ENCODE assay signal across 10 cellular contexts in the genomic region with DNA sequence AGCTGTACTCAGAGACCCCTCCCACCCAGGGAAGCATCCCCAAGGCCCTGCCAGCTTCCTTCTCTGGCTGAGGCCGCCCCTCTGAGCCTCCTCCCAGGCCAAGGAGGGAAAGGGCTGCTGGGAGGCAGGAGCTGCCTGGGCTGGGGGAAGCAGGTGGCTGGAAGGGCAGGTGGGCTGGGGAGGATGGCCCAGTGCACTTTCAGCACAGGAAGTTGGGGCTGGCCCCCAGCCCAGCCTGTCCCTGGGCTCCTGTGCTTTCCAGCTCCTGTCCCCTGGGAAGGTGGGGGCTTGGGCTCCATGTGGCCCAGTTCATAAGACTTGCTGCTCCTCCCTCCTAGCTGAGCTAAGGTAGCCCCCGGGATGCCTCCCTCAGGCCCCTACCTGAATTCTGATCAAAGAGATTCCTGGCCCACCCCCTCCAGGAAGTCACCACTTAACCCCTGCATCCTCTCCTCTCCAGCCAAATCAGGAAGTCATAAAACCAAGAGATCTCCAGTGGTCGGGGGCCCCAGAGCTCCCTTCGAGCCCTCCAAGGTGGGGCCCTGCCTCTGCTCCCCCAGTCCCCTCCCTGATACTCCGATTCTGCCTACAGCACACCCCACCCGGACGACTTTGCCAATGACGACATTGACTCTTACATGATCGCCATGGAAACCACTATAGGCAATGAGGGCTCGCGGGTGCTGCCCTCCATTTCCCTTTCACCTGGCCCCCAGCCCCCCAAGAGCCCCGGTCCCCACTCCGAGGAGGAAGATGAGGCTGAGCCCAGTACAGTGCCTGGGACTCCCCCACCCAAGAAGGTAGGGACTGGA. TPM values are rescaled to one million over a fixed set of nuclear protein-coding genes. Genes with fewer than 3 reads are reported as not detected.
DNase-seq lines count a peak whose midpoint lies in the region; ATAC-seq and TF ChIP-seq lines count a peak whose summit lies in the region.
"Had no signal": no experiment of that assay in that cellular context is flagged by ENCODE, and none has a peak within 500 bp of the region (broad histone marks: within the 10 kb centered on the region; RNA-seq: fewer than 3 reads in every experiment).

No MANE protein-coding gene starts in this region.

- H3K27ac Mint-ChIP-seq in activated naive CD4-positive, alpha-beta T cell treated with anti-CD3 and anti-CD28 coated beads for 36 hours = peak overlapping the region; percentile 87
- peak overlapping the region; percentile 38 to 89 for H3K27ac Mint-ChIP-seq in activated naive CD4-positive, alpha-beta T cell treated with anti-CD3 and anti-CD28 coated beads, Interleukin-2, amount 50 U/mL, for 72 hours
- H3K27ac Mint-ChIP-seq: memory B cell had no signal

- intact Hi-C loops in activated naive CD4-positive, alpha-beta T cell treated with anti-CD3 and anti-CD28 coated beads for 36 hours (cut with micrococcal nuclease) = no loop called here
- intact Hi-C loops in spleen (cut with DNase I; ENCODE audit: low total_unique reads) = loop anchor here (5.0 kb wide), 1 partner anchor 111 kb away; a partner anchor contains a TSS

- peaks cover 37 to 89% (median 62%) of the 10 kb centered on the region in 6 donors for H3K4me1 ChIP-seq in spleen

- peaks cover 51% of the 10 kb centered on the region for H3K4me1 Mint-ChIP-seq in activated naive CD4-positive, alpha-beta T cell treated with anti-CD3 and anti-CD28 coated beads for 36 hours (ENCODE audit: low read depth)

- H3K27ac ChIP-seq in spleen = peak overlapping the region in 7 of 8 donors; percentile 11 to 75 (median 37)
- H3K27ac ChIP-seq: SK-N-MC had no signal

- no peaks in the 10 kb centered on the region for H3K9me3 ChIP-seq in spleen

- no peaks in the 10 kb centered on the region for H3K9me3 Mint-ChIP-seq in activated naive CD4-positive, alpha-beta T cell treated with anti-CD3 and anti-CD28 coated beads for 36 hours
- H3K9me3 Mint-ChIP-seq in activated naive CD4-positive, alpha-beta T cell treated with anti-CD3 and anti-CD28 coated beads, Interleukin-2, amount 50 U/mL, for 72 hours = no peaks in the 10 kb centered on the region
- H3K9me3 Mint-ChIP-seq: memory B cell had no signal

- H3K27me3 ChIP-seq in spleen (replicated peaks in 1 of 7) = no peaks in the 10 kb centered on the region

- H3K4me3 ChIP-seq in spleen = no peak overlapping the region
- H3K4me3 ChIP-seq: SK-N-MC had no signal

- H3K27me3 Mint-ChIP-seq in activated naive CD4-positive, alpha-beta T cell treated with anti-CD3 and anti-CD28 coated beads for 36 hours (ENCODE audit: low read depth) = no peaks in the 10 kb centered on the region
- H3K27me3 Mint-ChIP-seq: memory B cell had no signal

- H3K4me3 Mint-ChIP-seq in activated naive CD4-positive, alpha-beta T cell treated with anti-CD3 and anti-CD28 coated beads for 36 hours = no peak overlapping the region
- H3K4me3 Mint-ChIP-seq: memory B cell had no signal

- CTCF ChIA-PET in activated naive CD4-positive, alpha-beta T cell treated with anti-CD3 and anti-CD28 coated beads for 36 hours (lab: Charles Lee) = interaction anchor here (1.3 to 1.7 kb wide), 3 partner anchors 14 to 51 kb away, joined by 3 to 9 read pairs (median 7); no protein-coding TSS in a partner anchor

- peaks cover 0 to 77% (median 51%) of the 10 kb centered on the region in 6 donors for H3K36me3 ChIP-seq in spleen

- peaks cover 23% of the 10 kb centered on the region for H3K36me3 Mint-ChIP-seq in activated naive CD4-positive, alpha-beta T cell treated with anti-CD3 and anti-CD28 coated beads for 36 hours (ENCODE audit: low read depth)
- peaks cover 19 to 22% of the 10 kb centered on the region in 2 donors for H3K36me3 Mint-ChIP-seq in activated naive CD4-positive, alpha-beta T cell treated with anti-CD3 and anti-CD28 coated beads, Interleukin-2, amount 50 U/mL, for 72 hours

- no peak for TF ChIP-seq CTCF in spleen (IDR thresholded peaks at IDR 0.05 in 8 of 11, conservative IDR thresholded peaks at IDR 0.05 in 3 of 11)

- no peak for ATAC-seq in activated naive CD4-positive, alpha-beta T cell treated with anti-CD3 and anti-CD28 coated beads, Interleukin-2, amount 50 U/mL, for 72 hours

- WGBS in spleen, 5 donors = 16 to 21% (median 18%) methylated on average over 9 to 13 of the region's 13 CpGs

- DNase-seq in activated naive CD4-positive, alpha-beta T cell treated with anti-CD3 and anti-CD28 coated beads for 36 hours = no peak
- DNase-seq in activated naive CD4-positive, alpha-beta T cell treated with anti-CD3 and anti-CD28 coated beads, Interleukin-2, amount 50 U/mL, for 16 hours = no peak
- peak in 1 of 2 donors; percentile 54 for DNase-seq in activated naive CD4-positive, alpha-beta T cell treated with anti-CD3 and anti-CD28 coated beads, Interleukin-2, amount 50 U/mL, for 72 hours (ENCODE audit: low spot score in 2 of 2)
- DNase-seq in spleen (peak; percentile 75), HPDE6-E6E7 (ENCODE audit: extremely low spot score) (no peak), NCI-H345 (lab: John Stamatoyannopoulos, UW) (no peak)
- DNase-seq: NCI-H524 treated with DMSO at 0.1 percent for 48 hours; stimulated activated CD8-positive, alpha-beta memory T cell treated with anti-CD3 and anti-CD28 coated beads, Interleukin-4, amount 100 ng/mL, for 48 hours had no signal

- no peak for TF ChIP-seq POLR2A in spleen (IDR thresholded peaks at IDR 0.05)

RNA-seq across cellular contexts. Expression of a gene that starts 4.9 kb away (rescaled TPM):
- total RNA-seq in activated naive CD4-positive, alpha-beta T cell treated with anti-CD3 and anti-CD28 coated beads for 36 hours = 100 to 1,000 TPM; 202 to 204 TPM
- 100 to 1,000 TPM; 238 to 253 TPM for total RNA-seq in activated naive CD4-positive, alpha-beta T cell treated with anti-CD3 and anti-CD28 coated beads, Interleukin-2, amount 50 U/mL, for 72 hours
- total RNA-seq in spleen = 100 to 1,000 TPM; 147 to 192 (median 157) TPM
- polyA plus RNA-seq in spleen = 100 to 1,000 TPM; 152 to 207 (median 170) TPM

RNA-seq across cellular contexts. Expression of a gene that starts 5.0 kb away (rescaled TPM):
- total RNA-seq in activated naive CD4-positive, alpha-beta T cell treated with anti-CD3 and anti-CD28 coated beads for 36 hours = 10 to 100 TPM; 29.5 to 30.7 TPM
- total RNA-seq in activated naive CD4-positive, alpha-beta T cell treated with anti-CD3 and anti-CD28 coated beads, Interleukin-2, amount 50 U/mL, for 72 hours = 10 to 100 TPM; 35.6 to 53.7 TPM
- 10 to 100 TPM; 21.6 to 37.5 (median 29.7) TPM for total RNA-seq in spleen
- polyA plus RNA-seq in spleen = 10 to 100 TPM; 18.2 to 44.8 (median 37.1) TPM

RNA-seq across cellular contexts. Expression of a gene that starts 7.1 kb away (rescaled TPM):
- 10 to 100 TPM; 73.7 to 81.4 TPM for total RNA-seq in activated naive CD4-positive, alpha-beta T cell treated with anti-CD3 and anti-CD28 coated beads for 36 hours
- 100 to 1,000 TPM; 135 to 155 TPM for total RNA-seq in activated naive CD4-positive, alpha-beta T cell treated with anti-CD3 and anti-CD28 coated beads, Interleukin-2, amount 50 U/mL, for 72 hours
- total RNA-seq in spleen = 100 to 1,000 TPM in 4 of 7 donors, 10 to 100 TPM in 3; 66.3 to 132 (median 101) TPM
- polyA plus RNA-seq in spleen = 100 to 1,000 TPM; 174 to 270 (median 196) TPM

RNA-seq across cellular contexts. Expression of a gene that starts 18.7 kb away (rescaled TPM):
- total RNA-seq in activated naive CD4-positive, alpha-beta T cell treated with anti-CD3 and anti-CD28 coated beads for 36 hours = 1 to 10 TPM in 1 of 2 experiments, under 1 TPM in 1; 0.91 to 2.0 TPM
- total RNA-seq in activated naive CD4-positive, alpha-beta T cell treated with anti-CD3 and anti-CD28 coated beads, Interleukin-2, amount 50 U/mL, for 72 hours = 1 to 10 TPM; 1.4 to 4.5 TPM
- total RNA-seq in spleen = 1 to 10 TPM; 1.9 to 4.4 (median 2.1) TPM
- 1 to 10 TPM; 1.0 to 2.0 (median 1.8) TPM for polyA plus RNA-seq in spleen

RNA-seq across cellular contexts. Expression of a gene that starts 23.4 kb away (rescaled TPM):
- not detected for total RNA-seq in activated naive CD4-positive, alpha-beta T cell treated with anti-CD3 and anti-CD28 coated beads for 36 hours
- total RNA-seq in activated naive CD4-positive, alpha-beta T cell treated with anti-CD3 and anti-CD28 coated beads, Interleukin-2, amount 50 U/mL, for 72 hours = under 1 TPM in 1 of 2 donors, not detected in 1; 0.89 TPM
- total RNA-seq in spleen = 10 to 100 TPM in 2 of 7 donors, 1 to 10 TPM in 5; 4.3 to 13.7 (median 6.7) TPM
- 1 to 10 TPM; 6.0 to 9.3 (median 9.0) TPM for polyA plus RNA-seq in spleen
